Comparison of ENCODE assay signal across 1 cellular context in the genomic region with DNA sequence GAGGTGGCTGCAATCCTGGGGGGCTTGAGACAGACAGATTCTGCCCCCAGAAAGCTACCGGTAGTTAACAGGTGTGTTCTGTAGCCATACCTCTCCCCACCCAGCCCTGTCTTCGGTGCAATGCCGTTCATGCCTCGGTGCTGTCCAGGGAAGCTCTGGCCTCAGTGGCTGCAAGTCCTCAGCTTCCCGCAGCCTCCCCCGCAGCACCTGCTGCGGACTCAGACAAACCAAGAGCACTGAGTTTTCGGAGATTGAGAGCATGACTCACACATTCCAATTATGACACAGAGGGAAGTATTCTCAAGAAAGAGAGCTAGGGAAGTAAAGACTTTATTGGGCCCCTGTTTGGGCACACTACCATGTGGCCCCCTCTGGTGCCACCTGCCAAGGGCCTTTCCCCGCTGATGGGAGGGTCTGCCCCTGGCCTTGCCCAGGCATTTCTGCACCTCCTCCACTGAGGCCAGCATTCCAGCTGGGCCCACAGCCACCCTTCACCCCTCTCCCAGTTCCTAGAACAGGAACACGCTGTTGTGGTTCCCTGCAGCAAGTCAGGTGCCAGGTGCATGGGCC.
TF ChIP-seq lines count a peak whose summit lies in the region.

No MANE protein-coding gene starts in this region.

TF ChIP-seq in K562, 482 proteins besides CTCF, POLR2A, EP300 and RAD21 (continued from another document and continues in another):
- TF ChIP-seq, protein P1, sequence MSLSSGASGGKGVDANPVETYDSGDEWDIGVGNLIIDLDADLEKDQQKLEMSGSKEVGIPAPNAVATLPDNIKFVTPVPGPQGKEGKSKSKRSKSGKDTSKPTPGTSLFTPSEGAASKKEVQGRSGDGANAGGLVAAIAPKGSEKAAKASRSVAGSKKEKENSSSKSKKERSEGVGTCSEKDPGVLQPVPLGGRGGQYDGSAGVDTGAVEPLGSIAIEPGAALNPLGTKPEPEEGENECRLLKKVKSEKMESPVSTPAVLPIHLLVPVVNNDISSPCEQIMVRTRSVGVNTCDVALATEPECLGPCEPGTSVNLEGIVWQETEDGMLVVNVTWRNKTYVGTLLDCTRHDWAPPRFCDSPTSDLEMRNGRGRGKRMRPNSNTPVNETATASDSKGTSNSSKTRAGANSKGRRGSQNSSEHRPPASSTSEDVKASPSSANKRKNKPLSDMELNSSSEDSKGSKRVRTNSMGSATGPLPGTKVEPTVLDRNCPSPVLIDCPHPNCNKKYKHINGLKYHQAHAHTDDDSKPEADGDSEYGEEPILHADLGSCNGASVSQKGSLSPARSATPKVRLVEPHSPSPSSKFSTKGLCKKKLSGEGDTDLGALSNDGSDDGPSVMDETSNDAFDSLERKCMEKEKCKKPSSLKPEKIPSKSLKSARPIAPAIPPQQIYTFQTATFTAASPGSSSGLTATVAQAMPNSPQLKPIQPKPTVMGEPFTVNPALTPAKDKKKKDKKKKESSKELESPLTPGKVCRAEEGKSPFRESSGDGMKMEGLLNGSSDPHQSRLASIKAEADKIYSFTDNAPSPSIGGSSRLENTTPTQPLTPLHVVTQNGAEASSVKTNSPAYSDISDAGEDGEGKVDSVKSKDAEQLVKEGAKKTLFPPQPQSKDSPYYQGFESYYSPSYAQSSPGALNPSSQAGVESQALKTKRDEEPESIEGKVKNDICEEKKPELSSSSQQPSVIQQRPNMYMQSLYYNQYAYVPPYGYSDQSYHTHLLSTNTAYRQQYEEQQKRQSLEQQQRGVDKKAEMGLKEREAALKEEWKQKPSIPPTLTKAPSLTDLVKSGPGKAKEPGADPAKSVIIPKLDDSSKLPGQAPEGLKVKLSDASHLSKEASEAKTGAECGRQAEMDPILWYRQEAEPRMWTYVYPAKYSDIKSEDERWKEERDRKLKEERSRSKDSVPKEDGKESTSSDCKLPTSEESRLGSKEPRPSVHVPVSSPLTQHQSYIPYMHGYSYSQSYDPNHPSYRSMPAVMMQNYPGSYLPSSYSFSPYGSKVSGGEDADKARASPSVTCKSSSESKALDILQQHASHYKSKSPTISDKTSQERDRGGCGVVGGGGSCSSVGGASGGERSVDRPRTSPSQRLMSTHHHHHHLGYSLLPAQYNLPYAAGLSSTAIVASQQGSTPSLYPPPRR (CRISPR knock-in tag; IDR thresholded peaks at IDR 0.05; ENCODE audit: borderline replicate concordance) = 0 out of 2 replicates have a peak, but pooled peaks have one; percentile 71
- TF ChIP-seq FOXK2 (conservative IDR thresholded peaks at IDR 0.05 in 1 of 2, IDR thresholded peaks at IDR 0.05 in 1 of 2; ENCODE audit: low read depth in 2 of 2) (no peak), HNRNPUL1 (IDR thresholded peaks at IDR 0.05; ENCODE audit: low read length) (no peak), MEIS2 (IDR thresholded peaks at IDR 0.05; ENCODE audit: partially characterized antibody) (peak; percentile 22), EZH2 (IDR thresholded peaks at IDR 0.05; ENCODE audit: borderline replicate concordance, low read depth, low read length) (no peak), CREBBP (IDR thresholded peaks at IDR 0.05; ENCODE audit: low read depth, low read length) (no peak), NCOR1 (IDR thresholded peaks at IDR 0.05) (peak; percentile 44; the same call in 1 of the 2 replicates), FOXP1 (CRISPR knock-in tag; IDR thresholded peaks at IDR 0.05) (peak; percentile 40; the same call in 1 of the 2 replicates), CBX2 (IDR thresholded peaks at IDR 0.05; ENCODE audit: insufficient read depth, low read length, poor library complexity, severe bottlenecking) (no peak), FOSL1 (tag; conservative IDR thresholded peaks at IDR 0.05) (peak; percentile 95), CCAR2 (IDR thresholded peaks at IDR 0.05; ENCODE audit: low read depth, low read length) (no peak), TBL1XR1 (IDR thresholded peaks at IDR 0.05; ENCODE audit: low read length in 2 of 2) (peak in 1 of 2 experiments; percentile 48; a peak in 1 of 4 replicates), ZEB2 (IDR thresholded peaks at IDR 0.05) (peak; percentile 83), ZNF586 (CRISPR knock-in tag; conservative IDR thresholded peaks at IDR 0.05) (no peak), NEUROD1 (IDR thresholded peaks at IDR 0.05; ENCODE audit: borderline replicate concordance, low read depth, low read length, partially characterized antibody) (no peak)
- TF ChIP-seq, protein P2, sequence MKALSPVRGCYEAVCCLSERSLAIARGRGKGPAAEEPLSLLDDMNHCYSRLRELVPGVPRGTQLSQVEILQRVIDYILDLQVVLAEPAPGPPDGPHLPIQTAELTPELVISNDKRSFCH (CRISPR knock-in tag; IDR thresholded peaks at IDR 0.05) = no peak
- TF ChIP-seq, protein P2 (tag; IDR thresholded peaks at IDR 0.05) = 0 out of 2 replicates have a peak, but pooled peaks have one; percentile 69
- TF ChIP-seq, protein P3, sequence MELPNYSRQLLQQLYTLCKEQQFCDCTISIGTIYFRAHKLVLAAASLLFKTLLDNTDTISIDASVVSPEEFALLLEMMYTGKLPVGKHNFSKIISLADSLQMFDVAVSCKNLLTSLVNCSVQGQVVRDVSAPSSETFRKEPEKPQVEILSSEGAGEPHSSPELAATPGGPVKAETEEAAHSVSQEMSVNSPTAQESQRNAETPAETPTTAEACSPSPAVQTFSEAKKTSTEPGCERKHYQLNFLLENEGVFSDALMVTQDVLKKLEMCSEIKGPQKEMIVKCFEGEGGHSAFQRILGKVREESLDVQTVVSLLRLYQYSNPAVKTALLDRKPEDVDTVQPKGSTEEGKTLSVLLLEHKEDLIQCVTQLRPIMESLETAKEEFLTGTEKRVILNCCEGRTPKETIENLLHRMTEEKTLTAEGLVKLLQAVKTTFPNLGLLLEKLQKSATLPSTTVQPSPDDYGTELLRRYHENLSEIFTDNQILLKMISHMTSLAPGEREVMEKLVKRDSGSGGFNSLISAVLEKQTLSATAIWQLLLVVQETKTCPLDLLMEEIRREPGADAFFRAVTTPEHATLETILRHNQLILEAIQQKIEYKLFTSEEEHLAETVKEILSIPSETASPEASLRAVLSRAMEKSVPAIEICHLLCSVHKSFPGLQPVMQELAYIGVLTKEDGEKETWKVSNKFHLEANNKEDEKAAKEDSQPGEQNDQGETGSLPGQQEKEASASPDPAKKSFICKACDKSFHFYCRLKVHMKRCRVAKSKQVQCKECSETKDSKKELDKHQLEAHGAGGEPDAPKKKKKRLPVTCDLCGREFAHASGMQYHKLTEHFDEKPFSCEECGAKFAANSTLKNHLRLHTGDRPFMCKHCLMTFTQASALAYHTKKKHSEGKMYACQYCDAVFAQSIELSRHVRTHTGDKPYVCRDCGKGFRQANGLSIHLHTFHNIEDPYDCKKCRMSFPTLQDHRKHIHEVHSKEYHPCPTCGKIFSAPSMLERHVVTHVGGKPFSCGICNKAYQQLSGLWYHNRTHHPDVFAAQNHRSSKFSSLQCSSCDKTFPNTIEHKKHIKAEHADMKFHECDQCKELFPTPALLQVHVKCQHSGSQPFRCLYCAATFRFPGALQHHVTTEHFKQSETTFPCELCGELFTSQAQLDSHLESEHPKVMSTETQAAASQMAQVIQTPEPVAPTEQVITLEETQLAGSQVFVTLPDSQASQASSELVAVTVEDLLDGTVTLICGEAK (IDR thresholded peaks at IDR 0.05) = peak; percentile 64
- TF ChIP-seq, protein P3 (CRISPR knock-in tag; IDR thresholded peaks at IDR 0.05) = peak; percentile 11; the same call in 1 of the 2 replicates
- TF ChIP-seq, protein P4, sequence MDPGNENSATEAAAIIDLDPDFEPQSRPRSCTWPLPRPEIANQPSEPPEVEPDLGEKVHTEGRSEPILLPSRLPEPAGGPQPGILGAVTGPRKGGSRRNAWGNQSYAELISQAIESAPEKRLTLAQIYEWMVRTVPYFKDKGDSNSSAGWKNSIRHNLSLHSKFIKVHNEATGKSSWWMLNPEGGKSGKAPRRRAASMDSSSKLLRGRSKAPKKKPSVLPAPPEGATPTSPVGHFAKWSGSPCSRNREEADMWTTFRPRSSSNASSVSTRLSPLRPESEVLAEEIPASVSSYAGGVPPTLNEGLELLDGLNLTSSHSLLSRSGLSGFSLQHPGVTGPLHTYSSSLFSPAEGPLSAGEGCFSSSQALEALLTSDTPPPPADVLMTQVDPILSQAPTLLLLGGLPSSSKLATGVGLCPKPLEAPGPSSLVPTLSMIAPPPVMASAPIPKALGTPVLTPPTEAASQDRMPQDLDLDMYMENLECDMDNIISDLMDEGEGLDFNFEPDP (CRISPR knock-in tag; IDR thresholded peaks at IDR 0.05) = no peak
- TF ChIP-seq, protein P5, sequence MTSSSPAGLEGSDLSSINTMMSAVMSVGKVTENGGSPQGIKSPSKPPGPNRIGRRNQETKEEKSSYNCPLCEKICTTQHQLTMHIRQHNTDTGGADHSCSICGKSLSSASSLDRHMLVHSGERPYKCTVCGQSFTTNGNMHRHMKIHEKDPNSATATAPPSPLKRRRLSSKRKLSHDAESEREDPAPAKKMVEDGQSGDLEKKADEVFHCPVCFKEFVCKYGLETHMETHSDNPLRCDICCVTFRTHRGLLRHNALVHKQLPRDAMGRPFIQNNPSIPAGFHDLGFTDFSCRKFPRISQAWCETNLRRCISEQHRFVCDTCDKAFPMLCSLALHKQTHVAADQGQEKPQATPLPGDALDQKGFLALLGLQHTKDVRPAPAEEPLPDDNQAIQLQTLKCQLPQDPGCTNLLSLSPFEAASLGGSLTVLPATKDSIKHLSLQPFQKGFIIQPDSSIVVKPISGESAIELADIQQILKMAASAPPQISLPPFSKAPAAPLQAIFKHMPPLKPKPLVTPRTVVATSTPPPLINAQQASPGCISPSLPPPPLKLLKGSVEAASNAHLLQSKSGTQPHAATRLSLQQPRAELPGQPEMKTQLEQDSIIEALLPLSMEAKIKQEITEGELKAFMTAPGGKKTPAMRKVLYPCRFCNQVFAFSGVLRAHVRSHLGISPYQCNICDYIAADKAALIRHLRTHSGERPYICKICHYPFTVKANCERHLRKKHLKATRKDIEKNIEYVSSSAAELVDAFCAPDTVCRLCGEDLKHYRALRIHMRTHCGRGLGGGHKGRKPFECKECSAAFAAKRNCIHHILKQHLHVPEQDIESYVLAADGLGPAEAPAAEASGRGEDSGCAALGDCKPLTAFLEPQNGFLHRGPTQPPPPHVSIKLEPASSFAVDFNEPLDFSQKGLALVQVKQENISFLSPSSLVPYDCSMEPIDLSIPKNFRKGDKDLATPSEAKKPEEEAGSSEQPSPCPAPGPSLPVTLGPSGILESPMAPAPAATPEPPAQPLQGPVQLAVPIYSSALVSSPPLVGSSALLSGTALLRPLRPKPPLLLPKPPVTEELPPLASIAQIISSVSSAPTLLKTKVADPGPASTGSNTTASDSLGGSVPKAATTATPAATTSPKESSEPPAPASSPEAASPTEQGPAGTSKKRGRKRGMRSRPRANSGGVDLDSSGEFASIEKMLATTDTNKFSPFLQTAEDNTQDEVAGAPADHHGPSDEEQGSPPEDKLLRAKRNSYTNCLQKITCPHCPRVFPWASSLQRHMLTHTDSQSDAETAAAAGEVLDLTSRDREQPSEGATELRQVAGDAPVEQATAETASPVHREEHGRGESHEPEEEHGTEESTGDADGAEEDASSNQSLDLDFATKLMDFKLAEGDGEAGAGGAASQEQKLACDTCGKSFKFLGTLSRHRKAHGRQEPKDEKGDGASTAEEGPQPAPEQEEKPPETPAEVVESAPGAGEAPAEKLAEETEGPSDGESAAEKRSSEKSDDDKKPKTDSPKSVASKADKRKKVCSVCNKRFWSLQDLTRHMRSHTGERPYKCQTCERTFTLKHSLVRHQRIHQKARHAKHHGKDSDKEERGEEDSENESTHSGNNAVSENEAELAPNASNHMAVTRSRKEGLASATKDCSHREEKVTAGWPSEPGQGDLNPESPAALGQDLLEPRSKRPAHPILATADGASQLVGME (CRISPR knock-in tag; IDR thresholded peaks at IDR 0.05) = no peak
- TF ChIP-seq, protein P6, sequence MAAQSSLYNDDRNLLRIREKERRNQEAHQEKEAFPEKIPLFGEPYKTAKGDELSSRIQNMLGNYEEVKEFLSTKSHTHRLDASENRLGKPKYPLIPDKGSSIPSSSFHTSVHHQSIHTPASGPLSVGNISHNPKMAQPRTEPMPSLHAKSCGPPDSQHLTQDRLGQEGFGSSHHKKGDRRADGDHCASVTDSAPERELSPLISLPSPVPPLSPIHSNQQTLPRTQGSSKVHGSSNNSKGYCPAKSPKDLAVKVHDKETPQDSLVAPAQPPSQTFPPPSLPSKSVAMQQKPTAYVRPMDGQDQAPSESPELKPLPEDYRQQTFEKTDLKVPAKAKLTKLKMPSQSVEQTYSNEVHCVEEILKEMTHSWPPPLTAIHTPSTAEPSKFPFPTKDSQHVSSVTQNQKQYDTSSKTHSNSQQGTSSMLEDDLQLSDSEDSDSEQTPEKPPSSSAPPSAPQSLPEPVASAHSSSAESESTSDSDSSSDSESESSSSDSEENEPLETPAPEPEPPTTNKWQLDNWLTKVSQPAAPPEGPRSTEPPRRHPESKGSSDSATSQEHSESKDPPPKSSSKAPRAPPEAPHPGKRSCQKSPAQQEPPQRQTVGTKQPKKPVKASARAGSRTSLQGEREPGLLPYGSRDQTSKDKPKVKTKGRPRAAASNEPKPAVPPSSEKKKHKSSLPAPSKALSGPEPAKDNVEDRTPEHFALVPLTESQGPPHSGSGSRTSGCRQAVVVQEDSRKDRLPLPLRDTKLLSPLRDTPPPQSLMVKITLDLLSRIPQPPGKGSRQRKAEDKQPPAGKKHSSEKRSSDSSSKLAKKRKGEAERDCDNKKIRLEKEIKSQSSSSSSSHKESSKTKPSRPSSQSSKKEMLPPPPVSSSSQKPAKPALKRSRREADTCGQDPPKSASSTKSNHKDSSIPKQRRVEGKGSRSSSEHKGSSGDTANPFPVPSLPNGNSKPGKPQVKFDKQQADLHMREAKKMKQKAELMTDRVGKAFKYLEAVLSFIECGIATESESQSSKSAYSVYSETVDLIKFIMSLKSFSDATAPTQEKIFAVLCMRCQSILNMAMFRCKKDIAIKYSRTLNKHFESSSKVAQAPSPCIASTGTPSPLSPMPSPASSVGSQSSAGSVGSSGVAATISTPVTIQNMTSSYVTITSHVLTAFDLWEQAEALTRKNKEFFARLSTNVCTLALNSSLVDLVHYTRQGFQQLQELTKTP (IDR thresholded peaks at IDR 0.05; ENCODE audit: low read depth in 1 of 2, partially characterized antibody in 2 of 2) = no peak
